In genomic region chr11:94769897-94770296, GRCh38 we compare ENCODE assay signal across 11 cellular contexts. TPM values are rescaled to one million over a fixed set of nuclear protein-coding genes. Genes with fewer than 3 reads are reported as not detected.
A peak's percentile ranks its signal among the peaks of the same experiment; 100 is the strongest.
DNase-seq lines count a peak whose midpoint lies in the region; TF ChIP-seq lines count a peak whose summit lies in the region.
"Had no signal": no experiment of that assay in that cellular context is flagged by ENCODE, and none has a peak within 500 bp of the region (broad histone marks: within the 10 kb centered on the region; RNA-seq: fewer than 3 reads in every experiment).

No MANE protein-coding gene starts in this region.

- peak overlapping the region; percentile 85 for H3K4me3 ChIP-seq in iPS-18c (ENCODE audit: insufficient read depth, low read depth, low read length)
- peak overlapping the region; percentile 89 for H3K4me3 ChIP-seq in suprapubic skin

- H3K27ac ChIP-seq in suprapubic skin, result peak overlapping the region; percentile 94

- no peaks in the 10 kb centered on the region for H3K9me3 ChIP-seq in iPS-18c (ENCODE audit: control insufficient read depth, insufficient read depth, low read length)
- no peaks in the 10 kb centered on the region for H3K9me3 ChIP-seq in suprapubic skin

- CTCF ChIA-PET in activated CD4-positive, alpha-beta T cell treated with anti-CD3 and anti-CD28 coated beads, Interleukin-2, amount 10 ng/mL, durations not matched to agents 7 days and 5 days (lab: Charles Lee), result no interaction called here

- H3K9me3 Mint-ChIP-seq in activated CD4-positive, alpha-beta T cell treated with anti-CD3 and anti-CD28 coated beads, Interleukin-2, amount 10 ng/mL, durations not matched to agents 7 days and 5 days, result no peaks in the 10 kb centered on the region
- no peaks in the 10 kb centered on the region for H3K9me3 Mint-ChIP-seq in activated T-helper 2 cell treated with anti-CD3 and anti-CD28 coated beads, Interferon-gamma antibody, Interleukin-2, Interleukin-4, amounts not matched to agents 10 μg/mL and 5 μg/mL and 100 μg/mL, durations not matched to agents 14 hours and 24 hours and 36 hours
- H3K9me3 Mint-ChIP-seq: CD4-positive, alpha-beta memory T cell; effector memory CD8-positive, alpha-beta T cell had no signal

- WGBS in suprapubic skin, result 20% methylated on average over 7 of the region's 7 CpGs

- no peaks in the 10 kb centered on the region for H3K36me3 Mint-ChIP-seq in activated CD4-positive, alpha-beta T cell treated with anti-CD3 and anti-CD28 coated beads, Interleukin-2, amount 10 ng/mL, durations not matched to agents 7 days and 5 days (ENCODE audit: low read depth)
- no peaks in the 10 kb centered on the region for H3K36me3 Mint-ChIP-seq in activated T-helper 2 cell treated with anti-CD3 and anti-CD28 coated beads, Interferon-gamma antibody, Interleukin-2, Interleukin-4, amounts not matched to agents 10 μg/mL and 5 μg/mL and 100 μg/mL, durations not matched to agents 14 hours and 24 hours and 36 hours (ENCODE audit: low read depth)
- H3K36me3 Mint-ChIP-seq: CD4-positive, alpha-beta memory T cell had no signal

- TF ChIP-seq CTCF in suprapubic skin (IDR thresholded peaks at IDR 0.05), result no peak

- TF ChIP-seq EP300 in suprapubic skin (IDR thresholded peaks at IDR 0.05), result no peak

- no peak for DNase-seq in activated CD4-positive, alpha-beta T cell treated with anti-CD3 and anti-CD28 coated beads, Interleukin-2, amount 10 ng/mL, durations not matched to agents 7 days and 5 days
- DNase-seq in activated CD4-positive, alpha-beta T cell treated with anti-CD3 and anti-CD28 coated beads, Interleukin-2, amount 50 U/mL, for 48 hours, result no peak
- DNase-seq in activated T-helper 2 cell treated with anti-CD3 and anti-CD28 coated beads, Interferon-gamma antibody, Interleukin-2, Interleukin-4, amounts not matched to agents 10 μg/mL and 5 μg/mL and 100 μg/mL, durations not matched to agents 14 hours and 24 hours and 36 hours (ENCODE audit: low spot score), result no peak
- DNase-seq in suprapubic skin (ENCODE audit: low spot score in 2 of 2) (no peak), NCI-H2227 treated with DMSO at 0.1 percent for 48 hours (lab: John Stamatoyannopoulos, UW) (no peak)
- no peak for DNase-seq in stimulated activated naive CD4-positive, alpha-beta T cell treated with Interleukin-2 at 50 U/mL for 16 hours (lab: John Stamatoyannopoulos, UW)
- DNase-seq in effector CD8-positive, alpha-beta T cell (lab: John Stamatoyannopoulos, UW), result no peak
- DNase-seq: CD4-positive, alpha-beta memory T cell; effector memory CD8-positive, alpha-beta T cell; SIG-M5 had no signal

- H3K4me3 Mint-ChIP-seq in activated CD4-positive, alpha-beta T cell treated with anti-CD3 and anti-CD28 coated beads, Interleukin-2, amount 10 ng/mL, durations not matched to agents 7 days and 5 days, result peak overlapping the region; percentile 74
- H3K4me3 Mint-ChIP-seq in activated T-helper 2 cell treated with anti-CD3 and anti-CD28 coated beads, Interferon-gamma antibody, Interleukin-2, Interleukin-4, amounts not matched to agents 10 μg/mL and 5 μg/mL and 100 μg/mL, durations not matched to agents 14 hours and 24 hours and 36 hours (ENCODE audit: low read depth), result peak overlapping the region; percentile 76

- POLR2A ChIA-PET in activated CD4-positive, alpha-beta T cell treated with anti-CD3 and anti-CD28 coated beads, Interleukin-2, amount 10 ng/mL, durations not matched to agents 7 days and 5 days (lab: Charles Lee), result interaction anchor here (0.5 kb wide), 1 partner anchor 231 kb away, joined by 3 read pairs; no protein-coding TSS in a partner anchor

- peaks cover 47% of the 10 kb centered on the region for H3K4me1 ChIP-seq in suprapubic skin

- H3K27me3 ChIP-seq in suprapubic skin, result no peaks in the 10 kb centered on the region

- intact Hi-C loops in activated T-helper 2 cell treated with anti-CD3 and anti-CD28 coated beads, Interferon-gamma antibody, Interleukin-2, Interleukin-4, amounts not matched to agents 10 μg/mL and 5 μg/mL and 100 μg/mL, durations not matched to agents 14 hours and 24 hours and 36 hours (cut with micrococcal nuclease), result loop anchor here (10.0 kb wide), 2 partner anchors 145 to 225 kb away; partner anchors contain the start of gene FUT4

- TF ChIP-seq POLR2A in suprapubic skin (IDR thresholded peaks at IDR 0.05), result no peak

- no peaks in the 10 kb centered on the region for H3K36me3 ChIP-seq in suprapubic skin

- peaks cover 41% of the 10 kb centered on the region for H3K27me3 Mint-ChIP-seq in activated CD4-positive, alpha-beta T cell treated with anti-CD3 and anti-CD28 coated beads, Interleukin-2, amount 10 ng/mL, durations not matched to agents 7 days and 5 days
- H3K27me3 Mint-ChIP-seq in activated T-helper 2 cell treated with anti-CD3 and anti-CD28 coated beads, Interferon-gamma antibody, Interleukin-2, Interleukin-4, amounts not matched to agents 10 μg/mL and 5 μg/mL and 100 μg/mL, durations not matched to agents 14 hours and 24 hours and 36 hours (ENCODE audit: low read depth), result peaks cover 41% of the 10 kb centered on the region

- H3K27ac Mint-ChIP-seq in activated CD4-positive, alpha-beta T cell treated with anti-CD3 and anti-CD28 coated beads, Interleukin-2, amount 10 ng/mL, durations not matched to agents 7 days and 5 days, result no peak overlapping the region
- H3K27ac Mint-ChIP-seq in activated T-helper 2 cell treated with anti-CD3 and anti-CD28 coated beads, Interferon-gamma antibody, Interleukin-2, Interleukin-4, amounts not matched to agents 10 μg/mL and 5 μg/mL and 100 μg/mL, durations not matched to agents 14 hours and 24 hours and 36 hours, result no peak overlapping the region
- H3K27ac Mint-ChIP-seq: CD4-positive, alpha-beta memory T cell; effector memory CD8-positive, alpha-beta T cell had no signal

- H3K4me1 Mint-ChIP-seq in activated CD4-positive, alpha-beta T cell treated with anti-CD3 and anti-CD28 coated beads, Interleukin-2, amount 10 ng/mL, durations not matched to agents 7 days and 5 days, result peaks cover 14% of the 10 kb centered on the region
- H3K4me1 Mint-ChIP-seq in activated T-helper 2 cell treated with anti-CD3 and anti-CD28 coated beads, Interferon-gamma antibody, Interleukin-2, Interleukin-4, amounts not matched to agents 10 μg/mL and 5 μg/mL and 100 μg/mL, durations not matched to agents 14 hours and 24 hours and 36 hours (ENCODE audit: low read depth), result peaks cover 6% of the 10 kb centered on the region

RNA-seq across cellular contexts. Expression of gene AMOTL1, which starts 1.7 kb away (rescaled TPM):
- total RNA-seq in activated CD4-positive, alpha-beta T cell treated with anti-CD3 and anti-CD28 coated beads, Interleukin-2, amount 10 ng/mL, durations not matched to agents 7 days and 5 days, result 1 to 10 TPM; 3.1 to 4.0 TPM
- 4.8 and 5.9 TPM in 2 replicates for total RNA-seq in activated T-helper 2 cell treated with anti-CD3 and anti-CD28 coated beads, Interferon-gamma antibody, Interleukin-2, Interleukin-4, amounts not matched to agents 10 μg/mL and 5 μg/mL and 100 μg/mL, durations not matched to agents 14 hours and 24 hours and 36 hours
- 10 to 100 TPM; 69.7 to 86.9 (median 79.4) TPM for total RNA-seq in suprapubic skin

Comparison
In these comparisons a context has a peak if more than half of its experiments do, and no peak if none do; other contexts are left out.
1. RNA of gene AMOTL1, which starts 1.7 kb away (total RNA-seq): 69.7 to 86.9 TPM in suprapubic skin; 4.8 to 5.9 TPM in activated T-helper 2 cell treated with anti-CD3 and anti-CD28 coated beads, Interferon-gamma antibody, Interleukin-2, Interleukin-4, amounts not matched to agents 10 μg/mL and 5 μg/mL and 100 μg/mL, durations not matched to agents 14 hours and 24 hours and 36 hours and 3.1 to 4.0 TPM in activated CD4-positive, alpha-beta T cell treated with anti-CD3 and anti-CD28 coated beads, Interleukin-2, amount 10 ng/mL, durations not matched to agents 7 days and 5 days; every median in the first group is over 10 times any median in the second.